ENCODE assay signal across 20 cellular contexts in genomic region chr7:45712872-45713668, GRCh38.
"Had no signal": no experiment of that assay in that cellular context is flagged by ENCODE, and none has a peak within 500 bp of the region (broad histone marks: within the 10 kb centered on the region; RNA-seq: fewer than 3 reads in every experiment).

No MANE protein-coding gene starts in this region.

- H3K4me1 Mint-ChIP-seq: activated CD8-positive, alpha-beta memory T cell treated with anti-CD3 and anti-CD28 coated beads, Interleukin-2, amount 10 ng/mL, durations not matched to agents 7 days and 5 days; central memory CD8-positive, alpha-beta T cell; memory B cell; nephron; stimulated activated naive B cell treated with anti-CD40 and anti-IgM and Interleukin-4, amounts not matched to agents 10 μg/mL and 1 μg/mL and 100 μg/mL, for 72 hours had no signal

- H3K36me3 Mint-ChIP-seq: activated CD8-positive, alpha-beta memory T cell treated with anti-CD3 and anti-CD28 coated beads, Interleukin-2, amount 10 ng/mL, durations not matched to agents 7 days and 5 days; activated naive CD4-positive, alpha-beta T cell treated with anti-CD3 and anti-CD28 coated beads, Interleukin-2, amount 50 U/mL, for 72 hours; memory B cell; stimulated activated naive B cell treated with anti-CD40 and anti-IgM and Interleukin-4, amounts not matched to agents 10 μg/mL and 1 μg/mL and 100 μg/mL, for 72 hours had no signal

- H3K9me3 Mint-ChIP-seq: activated naive CD4-positive, alpha-beta T cell treated with anti-CD3 and anti-CD28 coated beads, Interleukin-2, amount 50 U/mL, for 72 hours; activated T-helper 1 cell treated with anti-CD3 and anti-CD28 coated beads, Interleukin-12 subunit alpha, Interleukin-12 subunit beta, Interleukin-2, Interleukin-4 antibody, amounts not matched to agents 30 ng/mL and 10 ng/mL and 1 ng/mL, durations not matched to agents 14 hours and 24 hours and 36 hours; central memory CD8-positive, alpha-beta T cell; memory B cell; nephron; stimulated activated naive B cell treated with anti-CD40 and anti-IgM and Interleukin-4, amounts not matched to agents 10 μg/mL and 1 μg/mL and 100 μg/mL, for 72 hours had no signal

- H3K4me3 Mint-ChIP-seq: activated CD8-positive, alpha-beta memory T cell treated with anti-CD3 and anti-CD28 coated beads, Interleukin-2, amount 10 ng/mL, durations not matched to agents 7 days and 5 days; activated T-helper 1 cell treated with anti-CD3 and anti-CD28 coated beads, Interleukin-12 subunit alpha, Interleukin-12 subunit beta, Interleukin-2, Interleukin-4 antibody, amounts not matched to agents 30 ng/mL and 10 ng/mL and 1 ng/mL, durations not matched to agents 14 hours and 24 hours and 36 hours; central memory CD8-positive, alpha-beta T cell; memory B cell; nephron; stimulated activated naive B cell treated with anti-CD40 and anti-IgM and Interleukin-4, amounts not matched to agents 10 μg/mL and 1 μg/mL and 100 μg/mL, for 72 hours had no signal

- H3K4me1 ChIP-seq: gastroesophageal sphincter, right lobe of liver had no signal

- H3K27me3 ChIP-seq: brain microvascular endothelial cell, dorsolateral prefrontal cortex, gastroesophageal sphincter, right lobe of liver, upper lobe of left lung had no signal

- H3K9me3 ChIP-seq: gastroesophageal sphincter, right lobe of liver, thoracic aorta, upper lobe of left lung had no signal

- H3K27me3 Mint-ChIP-seq: activated CD8-positive, alpha-beta memory T cell treated with anti-CD3 and anti-CD28 coated beads, Interleukin-2, amount 10 ng/mL, durations not matched to agents 7 days and 5 days had no signal

- ATAC-seq: activated CD8-positive, alpha-beta memory T cell treated with anti-CD3 and anti-CD28 coated beads, Interleukin-2, amount 10 ng/mL, durations not matched to agents 7 days and 5 days; gastroesophageal sphincter; left cardiac atrium; right lobe of liver; stimulated activated naive B cell treated with anti-CD40 and anti-IgM and Interleukin-4, amounts not matched to agents 10 μg/mL and 1 μg/mL and 100 μg/mL, for 72 hours had no signal

- H3K27ac Mint-ChIP-seq: activated CD8-positive, alpha-beta memory T cell treated with anti-CD3 and anti-CD28 coated beads, Interleukin-2, amount 10 ng/mL, durations not matched to agents 7 days and 5 days; activated naive CD4-positive, alpha-beta T cell treated with anti-CD3 and anti-CD28 coated beads, Interleukin-2, amount 50 U/mL, for 72 hours; activated T-helper 1 cell treated with anti-CD3 and anti-CD28 coated beads, Interleukin-12 subunit alpha, Interleukin-12 subunit beta, Interleukin-2, Interleukin-4 antibody, amounts not matched to agents 30 ng/mL and 10 ng/mL and 1 ng/mL, durations not matched to agents 14 hours and 24 hours and 36 hours; memory B cell; nephron had no signal

- DNase-seq: activated CD4-positive, alpha-beta T cell treated with anti-CD3 and anti-CD28 coated beads, Interleukin-2, amount 50 U/mL, for 48 hours; activated CD8-positive, alpha-beta memory T cell treated with anti-CD3 and anti-CD28 coated beads, Interleukin-2, amount 10 ng/mL, durations not matched to agents 7 days and 5 days; aorta; brain microvascular endothelial cell; left cardiac atrium; nucleus accumbens; stimulated activated naive B cell treated with anti-CD40 and anti-IgM and Interleukin-4, amounts not matched to agents 10 μg/mL and 1 μg/mL and 100 μg/mL, for 72 hours; SW 1271 had no signal

- H3K4me3 ChIP-seq: dorsolateral prefrontal cortex, gastroesophageal sphincter, right lobe of liver, skin epidermis, thoracic aorta, upper lobe of left lung had no signal

- H3K36me3 ChIP-seq: brain microvascular endothelial cell, thoracic aorta, upper lobe of left lung had no signal

- H3K27ac ChIP-seq: brain microvascular endothelial cell, dorsolateral prefrontal cortex, gastroesophageal sphincter, right lobe of liver, skin epidermis, thoracic aorta, upper lobe of left lung, VCaP had no signal
